24 cellular contexts compared by ENCODE assay signal in the genomic region with DNA sequence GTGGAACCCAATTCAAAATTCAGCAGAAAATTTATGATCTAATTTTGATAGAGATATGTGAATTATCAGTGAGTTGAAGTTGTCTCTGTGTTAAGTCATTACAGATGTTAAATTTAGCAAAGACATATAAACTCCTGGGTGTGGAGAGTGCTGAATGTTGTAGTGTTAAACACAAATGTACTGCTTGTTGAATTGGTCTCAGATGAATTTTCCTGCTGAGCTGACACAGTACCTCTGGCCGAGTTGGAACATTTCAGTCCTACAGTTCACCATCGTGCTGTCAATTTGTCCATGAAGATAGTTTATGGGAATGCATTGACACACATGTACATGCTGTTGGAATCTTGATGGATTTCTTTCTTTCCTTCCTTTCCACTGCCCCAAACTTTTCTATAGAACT.
"Had no signal": no experiment of that assay in that cellular context is flagged by ENCODE, and none has a peak within 500 bp of the region (broad histone marks: within the 10 kb centered on the region; RNA-seq: fewer than 3 reads in every experiment).

No MANE protein-coding gene starts in this region.

- H3K27me3 ChIP-seq: pancreas, suprapubic skin, tibial artery, upper lobe of right lung had no signal

- ATAC-seq: left lobe of liver; naive thymus-derived CD4-positive, alpha-beta T cell; natural killer cell treated with Interleukin-12 subunit alpha and Interleukin-12 subunit beta and Interleukin-15 and Interleukin-18, amount 100 ng/mL, for 72 hours; pancreas; sciatic nerve; stimulated activated effector memory CD8-positive, alpha-beta T cell treated with anti-CD3 and anti-CD28 coated beads, Interleukin-12 subunit alpha, Interleukin-12 subunit beta, amount 100 ng/mL, for 72 hours; upper lobe of right lung had no signal

- H3K27ac ChIP-seq: hepatocyte, pancreas, psoas muscle, skin epidermis, suprapubic skin, thoracic aorta, tibial artery, upper lobe of right lung had no signal

- H3K9me3 ChIP-seq: pancreas, psoas muscle, suprapubic skin, thoracic aorta, tibial artery, upper lobe of right lung had no signal

- H3K4me3 ChIP-seq: hepatocyte, lung, pancreas, psoas muscle, skin epidermis, suprapubic skin, thoracic aorta, tibial artery, upper lobe of right lung had no signal

- H3K4me1 ChIP-seq: suprapubic skin, upper lobe of right lung had no signal

- H3K36me3 ChIP-seq: pancreas, suprapubic skin, thoracic aorta, tibial artery, upper lobe of right lung had no signal

- DNase-seq: head of caudate nucleus; islet precursor cell; mesendoderm; naive thymus-derived CD4-positive, alpha-beta T cell; nucleus accumbens; pancreas; posterior cingulate gyrus; psoas muscle; stimulated activated CD4-positive, alpha-beta T cell treated with anti-CD3 and anti-CD28 coated beads, Interleukin-12 subunit alpha, Interleukin-12 subunit beta, amount 100 ng/mL, for 4 hours; stimulated activated CD4-positive, alpha-beta T cell treated with anti-CD3 and anti-CD28 coated beads, Interleukin-15, amount 100 ng/mL, for 24 hours; stimulated activated CD4-positive, alpha-beta T cell treated with anti-CD3 and anti-CD28 coated beads, Interleukin-4, amount 100 ng/mL, for 24 hours; stimulated activated naive CD4-positive, alpha-beta T cell; tibial artery; trophoblast cell; upper lobe of right lung had no signal
